Comparison of ENCODE assay signal across 1 cellular context in genomic region chr16:68448360-68448970, GRCh38.
TF ChIP-seq lines count a peak whose summit lies in the region.

Gene SMPD3, minus strand, starts transcription at chr16:68448508. Its CDS starts 76,327 bp downstream, at chr16:68372181.

TF ChIP-seq in K562, 482 proteins besides CTCF, POLR2A, EP300 and RAD21 (continued from another document and continues in another):
- no peak for TF ChIP-seq CHD7 (IDR thresholded peaks at IDR 0.05; ENCODE audit: low read depth, low read length)
- no peak for TF ChIP-seq ZNF77 (CRISPR knock-in tag; IDR thresholded peaks at IDR 0.05)
- TF ChIP-seq LEF1 (IDR thresholded peaks at IDR 0.05) = no peak
- TF ChIP-seq ZSCAN29 (IDR thresholded peaks at IDR 0.05) = no peak
- TF ChIP-seq MTA3 (IDR thresholded peaks at IDR 0.05; ENCODE audit: borderline replicate concordance) = no peak; the same call in 1 of the 2 replicates
- TF ChIP-seq HOMEZ (CRISPR knock-in tag; IDR thresholded peaks at IDR 0.05) = no peak
- TF ChIP-seq ELK3 (CRISPR knock-in tag; IDR thresholded peaks at IDR 0.05) = no peak
- no peak for TF ChIP-seq MYBL2 (IDR thresholded peaks at IDR 0.05; ENCODE audit: low read depth)
- TF ChIP-seq MYBL2 (CRISPR knock-in tag; IDR thresholded peaks at IDR 0.05; ENCODE audit: borderline replicate concordance) = no peak
- TF ChIP-seq HNRNPUL1 (IDR thresholded peaks at IDR 0.05; ENCODE audit: low read length) = no peak
- TF ChIP-seq NFYB (IDR thresholded peaks at IDR 0.05; ENCODE audit: extremely low read depth, insufficient read length) = peak; percentile 7
- no peak for TF ChIP-seq CEBPB (tag; IDR thresholded peaks at IDR 0.05)
- no peak for TF ChIP-seq CLOCK (CRISPR knock-in tag; IDR thresholded peaks at IDR 0.05; ENCODE audit: borderline replicate concordance)
- no peak for TF ChIP-seq TCFL5 (CRISPR knock-in tag; conservative IDR thresholded peaks at IDR 0.05)
- 0 out of 2 replicates have a peak, but pooled peaks have one; percentile 45 for TF ChIP-seq ARID4B (CRISPR knock-in tag; IDR thresholded peaks at IDR 0.05)
- no peak for TF ChIP-seq HES1 (IDR thresholded peaks at IDR 0.05; ENCODE audit: low read depth)
- TF ChIP-seq ZNF212 (CRISPR knock-in tag; IDR thresholded peaks at IDR 0.05) = no peak
- TF ChIP-seq POLR2AphosphoS2 (IDR thresholded peaks at IDR 0.05; ENCODE audit: low read length) = no peak
- no peak for TF ChIP-seq POLR2H (tag; IDR thresholded peaks at IDR 0.05; ENCODE audit: low read depth)
- peak; percentile 34 for TF ChIP-seq HNRNPLL (IDR thresholded peaks at IDR 0.05; ENCODE audit: low read depth, low read length, poor library complexity, severe bottlenecking)
- TF ChIP-seq ARID2 (IDR thresholded peaks at IDR 0.05) = no peak
- TF ChIP-seq HNRNPH1 (optimal IDR thresholded peaks at IDR 0.05; ENCODE audit: low read depth, low read length) = no peak
- no peak for TF ChIP-seq ZNF717 (CRISPR knock-in tag; IDR thresholded peaks at IDR 0.05)
- TF ChIP-seq ATF7 (IDR thresholded peaks at IDR 0.05) = 0 out of 2 replicates have a peak, but pooled peaks have one; percentile 43
- no peak for TF ChIP-seq NKRF (IDR thresholded peaks at IDR 0.05; ENCODE audit: borderline replicate concordance)
- peak; percentile 83 for TF ChIP-seq CREM (IDR thresholded peaks at IDR 0.05; ENCODE audit: low read depth)
- TF ChIP-seq ZNF316 (IDR thresholded peaks at IDR 0.05) = no peak
- peak; percentile 60 for TF ChIP-seq POU5F1 (IDR thresholded peaks at IDR 0.05; ENCODE audit: borderline replicate concordance, low read depth, low read length, partially characterized antibody)
- no peak for TF ChIP-seq ZBTB8A (IDR thresholded peaks at IDR 0.05; ENCODE audit: partially characterized antibody)
- peak; percentile 99 for TF ChIP-seq TCF7 (IDR thresholded peaks at IDR 0.05; ENCODE audit: borderline replicate concordance)
- 0 out of 4 replicates have a peak, but pooled peaks of 1 of the 2 experiments have one; percentile 2 for TF ChIP-seq RCOR1 (IDR thresholded peaks at IDR 0.05; ENCODE audit: borderline replicate concordance in 1 of 2, low read depth in 2 of 2, low read length in 2 of 2)
- TF ChIP-seq GABPA (tag; conservative IDR thresholded peaks at IDR 0.05; ENCODE audit: low read depth) = no peak
- no peak for TF ChIP-seq RHOXF2B (CRISPR knock-in tag; conservative IDR thresholded peaks at IDR 0.05)
- no peak for TF ChIP-seq ZNF134 (CRISPR knock-in tag; conservative IDR thresholded peaks at IDR 0.05)
- TF ChIP-seq CBX1 (IDR thresholded peaks at IDR 0.05; ENCODE audit: low read depth) = no peak; the same call in 1 of the 2 replicates
- TF ChIP-seq ZNF311 (CRISPR knock-in tag; IDR thresholded peaks at IDR 0.05) = no peak
